11 cellular contexts compared by ENCODE assay signal in the genomic region with DNA sequence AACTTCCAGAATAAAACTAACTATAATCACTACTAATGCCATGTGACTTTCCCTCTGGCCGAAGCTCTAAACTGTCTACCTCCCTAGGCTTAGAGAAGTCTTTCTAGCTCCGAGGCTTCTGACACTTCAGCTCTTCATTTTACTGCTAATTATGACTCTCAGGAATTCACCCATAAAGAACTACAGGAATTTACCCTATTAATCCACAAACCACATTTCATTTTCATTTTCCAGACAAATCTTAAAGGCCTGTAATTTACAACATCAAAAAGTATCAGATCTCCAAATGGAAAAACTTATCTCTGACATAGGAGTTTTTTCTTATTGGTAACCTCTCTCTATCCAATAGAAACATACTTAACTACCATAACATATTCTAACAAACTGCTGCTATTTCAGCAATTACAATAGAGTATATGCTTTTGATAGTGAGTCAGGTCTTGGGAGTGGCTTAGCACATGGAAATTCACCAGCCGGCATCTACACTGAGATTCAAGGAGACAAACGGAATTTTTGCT. TPM values are rescaled to one million over a fixed set of nuclear protein-coding genes. Genes with fewer than 3 reads are reported as not detected.
DNase-seq lines count a peak whose midpoint lies in the region; ATAC-seq and TF ChIP-seq lines count a peak whose summit lies in the region.
"Had no signal": no experiment of that assay in that cellular context is flagged by ENCODE, and none has a peak within 500 bp of the region (broad histone marks: within the 10 kb centered on the region; RNA-seq: fewer than 3 reads in every experiment).

No MANE protein-coding gene starts in this region.

- peaks cover 2 to 13% of the 10 kb centered on the region in 2 donors for H3K36me3 Mint-ChIP-seq in stimulated activated naive B cell treated with anti-CD40 and anti-IgM and Interleukin-4, amounts not matched to agents 10 μg/mL and 1 μg/mL and 100 μg/mL, for 72 hours
- H3K36me3 Mint-ChIP-seq in natural killer cell, result no peaks in the 10 kb centered on the region

- H3K4me1 Mint-ChIP-seq in stimulated activated naive B cell treated with anti-CD40 and anti-IgM and Interleukin-4, amounts not matched to agents 10 μg/mL and 1 μg/mL and 100 μg/mL, for 72 hours, result peaks cover 29 to 58% of the 10 kb centered on the region in 2 donors
- peaks cover 56 to 61% of the 10 kb centered on the region in 2 donors for H3K4me1 Mint-ChIP-seq in natural killer cell

- no peak overlapping the region for H3K4me3 Mint-ChIP-seq in stimulated activated naive B cell treated with anti-CD40 and anti-IgM and Interleukin-4, amounts not matched to agents 10 μg/mL and 1 μg/mL and 100 μg/mL, for 72 hours
- no peak overlapping the region for H3K4me3 Mint-ChIP-seq in natural killer cell

- H3K27me3 Mint-ChIP-seq in stimulated activated naive B cell treated with anti-CD40 and anti-IgM and Interleukin-4, amounts not matched to agents 10 μg/mL and 1 μg/mL and 100 μg/mL, for 72 hours, result no peaks in the 10 kb centered on the region
- H3K27me3 Mint-ChIP-seq in natural killer cell (ENCODE audit: low read depth in 2 of 2), result no peaks in the 10 kb centered on the region

- peak overlapping the region; percentile 32 for H3K27ac Mint-ChIP-seq in stimulated activated naive B cell treated with anti-CD40 and anti-IgM and Interleukin-4, amounts not matched to agents 10 μg/mL and 1 μg/mL and 100 μg/mL, for 72 hours
- peak overlapping the region in 1 of 2 donors; percentile 6 for H3K27ac Mint-ChIP-seq in natural killer cell

- DNase-seq in HPDE6-E6E7 (ENCODE audit: extremely low spot score) (peak; percentile 23), amniotic stem cell (lab: John Stamatoyannopoulos, UW) (peak; percentile 51), hepatic stellate cell (ENCODE audit: low spot score) (peak; percentile 38), NCI-H774 (lab: John Stamatoyannopoulos, UW) (no peak), natural killer cell (no peak)
- DNase-seq in stimulated activated naive B cell treated with anti-CD40 and anti-IgM and Interleukin-4, amounts not matched to agents 10 μg/mL and 1 μg/mL and 100 μg/mL, for 72 hours, result no peak
- DNase-seq in activated effector memory CD4-positive, alpha-beta T cell treated with anti-CD3 and anti-CD28 coated beads, Interleukin-2, amount 50 U/mL, for 16 hours, result no peak
- DNase-seq: activated CD4-positive, alpha-beta T cell treated with anti-CD3 and anti-CD28 coated beads for 1 hour; amygdala; hypothalamus; OCI-M1 had no signal

- ATAC-seq in stimulated activated naive B cell treated with anti-CD40 and anti-IgM and Interleukin-4, amounts not matched to agents 10 μg/mL and 1 μg/mL and 100 μg/mL, for 72 hours (replicated peaks), result no peak
- no peak for ATAC-seq in natural killer cell

- no peaks in the 10 kb centered on the region for H3K9me3 Mint-ChIP-seq in stimulated activated naive B cell treated with anti-CD40 and anti-IgM and Interleukin-4, amounts not matched to agents 10 μg/mL and 1 μg/mL and 100 μg/mL, for 72 hours
- H3K9me3 Mint-ChIP-seq in natural killer cell, result no peaks in the 10 kb centered on the region

- no peak for TF ChIP-seq CTCF in natural killer cell (IDR thresholded peaks at IDR 0.05)

- intact Hi-C loops in natural killer cell (cut with micrococcal nuclease), result no loop called here

RNA-seq across cellular contexts. Expression of a gene that starts 33.4 kb away (rescaled TPM):
- 10 to 100 TPM; 81.8 to 91.9 (median 83.5) TPM for total RNA-seq in natural killer cell

Comparison
In these comparisons a context has a peak if more than half of its experiments do, and no peak if none do; other contexts are left out.
1. DNase-seq: peak in HPDE6-E6E7 (single experiment), amniotic stem cell (single experiment) and hepatic stellate cell (single experiment); none in stimulated activated naive B cell treated with anti-CD40 and anti-IgM and Interleukin-4, amounts not matched to agents 10 μg/mL and 1 μg/mL and 100 μg/mL, for 72 hours (single experiment), NCI-H774 (single experiment), activated effector memory CD4-positive, alpha-beta T cell treated with anti-CD3 and anti-CD28 coated beads, Interleukin-2, amount 50 U/mL, for 16 hours (single experiment) and natural killer cell (single experiment).